In genomic region chr1:178491721-178492120, GRCh38 we compare ENCODE assay signal across 28 cellular contexts. TPM values are rescaled to one million over a fixed set of nuclear protein-coding genes. Genes with fewer than 3 reads are reported as not detected.
A peak's percentile ranks its signal among the peaks of the same experiment; 100 is the strongest.
DNase-seq lines count a peak whose midpoint lies in the region; ATAC-seq and TF ChIP-seq lines count a peak whose summit lies in the region.
"Had no signal": no experiment of that assay in that cellular context is flagged by ENCODE, and none has a peak within 500 bp of the region (broad histone marks: within the 10 kb centered on the region; RNA-seq: fewer than 3 reads in every experiment).

No MANE protein-coding gene starts in this region.

- DNase-seq in right atrium auricular region (ENCODE audit: low spot score) (peak; percentile 40), Right ventricle myocardium superior (no peak), GM10248 (ENCODE audit: extremely low spot score) (peak; percentile 5), GM13976 (ENCODE audit: low spot score) (peak; percentile 9), neural progenitor cell (ENCODE audit: low spot score) (no peak), NCI-H1930 (lab: John Stamatoyannopoulos, UW) (no peak), HEK293T (ENCODE audit: extremely low spot score) (no peak)
- DNase-seq in activated CD4-positive, CD25-positive, alpha-beta regulatory T cell treated with anti-CD3 and anti-CD28 coated beads, Interleukin-2, amount 50 U/mL, for 72 hours: no peak
- DNase-seq: 8988T; ACHN; BE2C; C1 segment of cervical spinal cord; CD4-positive, alpha-beta memory T cell; CD4-positive, CD25-positive, alpha-beta regulatory T cell; CD8-positive, alpha-beta memory T cell; COR-L47; DMS 273 treated with DMSO at 0.1 percent for 48 hours; DMS153; DMS53; DMS79; DND-41; EL; GDM1 had no signal

- no peaks in the 10 kb centered on the region for H3K36me3 Mint-ChIP-seq in neural progenitor cell
- H3K36me3 Mint-ChIP-seq: CD14-positive monocyte; CD4-positive, alpha-beta memory T cell; CD4-positive, CD25-positive, alpha-beta regulatory T cell; CD8-positive, alpha-beta memory T cell had no signal

- H3K27me3 ChIP-seq in right atrium auricular region (no peaks in the 10 kb centered on the region), neural progenitor cell (no peaks in the 10 kb centered on the region)
- H3K27me3 ChIP-seq: BE2C, BLaER1 had no signal

- CTCF ChIA-PET in GM10248 (lab: Yijun Ruan, JAX) (interaction anchor here (1.8 kb wide), 1 partner anchor 10 kb away, joined by 8 read pairs; no protein-coding TSS in a partner anchor), HEK293T (lab: Yijun Ruan, JAX) (interaction anchor here (1.3 kb wide), 1 partner anchor 10 kb away, joined by 6 read pairs; no protein-coding TSS in a partner anchor)

- no peak overlapping the region for H2AFZ ChIP-seq in neural progenitor cell (replicated peaks)

- peaks cover 6% of the 10 kb centered on the region for H3K4me1 Mint-ChIP-seq in neural progenitor cell
- H3K4me1 Mint-ChIP-seq: CD4-positive, alpha-beta memory T cell; CD4-positive, CD25-positive, alpha-beta regulatory T cell had no signal

- intact Hi-C loops in Right ventricle myocardium superior (cut with DNase I): no loop called here

- in situ Hi-C loops in GM13976 (cut with MboI; ENCODE audit: low sequenced_read_pairs, unreplicated experiment): no loop called here

- no peaks in the 10 kb centered on the region for H3K9me3 ChIP-seq in right atrium auricular region
- H3K9me3 ChIP-seq in neural progenitor cell (ENCODE audit: low read depth): no peaks in the 10 kb centered on the region
- H3K9me3 ChIP-seq: BE2C, BLaER1 had no signal

- H3K4me1 ChIP-seq in right atrium auricular region (peaks cover 0 to 5% of the 10 kb centered on the region in 2 donors), neural progenitor cell (no peaks in the 10 kb centered on the region)
- H3K4me1 ChIP-seq: BE2C had no signal

- H3K9ac ChIP-seq in neural progenitor cell: no peak overlapping the region
- H3K9ac ChIP-seq: BLaER1 had no signal

- H3K4me3 ChIP-seq in right atrium auricular region (no peak overlapping the region), neural progenitor cell (no peak overlapping the region)
- H3K4me3 ChIP-seq: BLaER1 had no signal

- H3K79me2 ChIP-seq in neural progenitor cell (ENCODE audit: low read depth): no peaks in the 10 kb centered on the region

- H3K36me3 ChIP-seq in right atrium auricular region (no peaks in the 10 kb centered on the region), neural progenitor cell (no peaks in the 10 kb centered on the region)
- H3K36me3 ChIP-seq: BE2C, BLaER1 had no signal

- H3K4me3 Mint-ChIP-seq in neural progenitor cell: no peak overlapping the region
- H3K4me3 Mint-ChIP-seq: CD14-positive monocyte; CD4-positive, alpha-beta memory T cell; CD4-positive, CD25-positive, alpha-beta regulatory T cell; CD8-positive, alpha-beta memory T cell had no signal

- H3F3A ChIP-seq in neural progenitor cell (ENCODE audit: low read depth): no peaks in the 10 kb centered on the region

- peak overlapping the region; percentile 25 for H3K27ac Mint-ChIP-seq in neural progenitor cell
- H3K27ac Mint-ChIP-seq: CD14-positive monocyte; CD4-positive, alpha-beta memory T cell had no signal

- POLR2A ChIA-PET in GM10248 (lab: Yijun Ruan, JAX): no interaction called here
- POLR2A ChIA-PET in HEK293T (lab: Yijun Ruan, JAX): no interaction called here

- no peak overlapping the region for H3K27ac ChIP-seq in right atrium auricular region
- H3K27ac ChIP-seq in neural progenitor cell: no peak overlapping the region
- H3K27ac ChIP-seq: BLaER1 had no signal

- ATAC-seq in Right ventricle myocardium superior (ENCODE audit: poor library complexity): no peak

- TF ChIP-seq CTCF in right atrium auricular region (IDR thresholded peaks at IDR 0.05) (no peak), GM10248 (IDR thresholded peaks at IDR 0.05; ENCODE audit: control extremely low read depth, extremely low read depth, low read depth, missing control alignments) (no peak), GM13976 (IDR thresholded peaks at IDR 0.05; ENCODE audit: borderline replicate concordance, control extremely low read depth, extremely low read depth, insufficient read depth, missing control alignments) (no peak), neural progenitor cell (IDR thresholded peaks at IDR 0.05) (no peak)

- no peaks in the 10 kb centered on the region for H4K20me1 ChIP-seq in neural progenitor cell (ENCODE audit: low read depth)
- H4K20me1 ChIP-seq: BLaER1 had no signal

- peaks cover 12% of the 10 kb centered on the region for H3K27me3 Mint-ChIP-seq in neural progenitor cell (ENCODE audit: insufficient read depth, low read depth)

- no peak overlapping the region for H3K4me2 ChIP-seq in neural progenitor cell
- H3K4me2 ChIP-seq: BLaER1 had no signal

- no peaks in the 10 kb centered on the region for H3K9me3 Mint-ChIP-seq in neural progenitor cell
- H3K9me3 Mint-ChIP-seq: CD4-positive, alpha-beta memory T cell; CD8-positive, alpha-beta memory T cell had no signal

TF ChIP-seq in HEK293T, 16 proteins besides CTCF, POLR2A, EP300 and RAD21:
- no peak for TF ChIP-seq LEF1 (IDR thresholded peaks at IDR 0.05; ENCODE audit: borderline replicate concordance)
- no peak for TF ChIP-seq FOXA1 (IDR thresholded peaks at IDR 0.05)
- no peak for TF ChIP-seq SUZ12 (IDR thresholded peaks at IDR 0.05)
- no peak for TF ChIP-seq FOXK2 (IDR thresholded peaks at IDR 0.05)
- TF ChIP-seq ZNF384 (IDR thresholded peaks at IDR 0.05): no peak
- TF ChIP-seq BHLHE40 (IDR thresholded peaks at IDR 0.05; ENCODE audit: borderline replicate concordance): no peak
- TF ChIP-seq, protein P1, sequence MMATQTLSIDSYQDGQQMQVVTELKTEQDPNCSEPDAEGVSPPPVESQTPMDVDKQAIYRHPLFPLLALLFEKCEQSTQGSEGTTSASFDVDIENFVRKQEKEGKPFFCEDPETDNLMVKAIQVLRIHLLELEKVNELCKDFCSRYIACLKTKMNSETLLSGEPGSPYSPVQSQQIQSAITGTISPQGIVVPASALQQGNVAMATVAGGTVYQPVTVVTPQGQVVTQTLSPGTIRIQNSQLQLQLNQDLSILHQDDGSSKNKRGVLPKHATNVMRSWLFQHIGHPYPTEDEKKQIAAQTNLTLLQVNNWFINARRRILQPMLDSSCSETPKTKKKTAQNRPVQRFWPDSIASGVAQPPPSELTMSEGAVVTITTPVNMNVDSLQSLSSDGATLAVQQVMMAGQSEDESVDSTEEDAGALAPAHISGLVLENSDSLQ (IDR thresholded peaks at IDR 0.05): no peak
- no peak for TF ChIP-seq ELF4 (IDR thresholded peaks at IDR 0.05)
- TF ChIP-seq ARNT (IDR thresholded peaks at IDR 0.05): no peak
- no peak for TF ChIP-seq L3MBTL2 (conservative IDR thresholded peaks at IDR 0.05)
- no peak for TF ChIP-seq SP1 (IDR thresholded peaks at IDR 0.05)
TF ChIP-seq in HEK293T: peak in this region for 0.

RNA-seq across cellular contexts. Expression of gene CLEC20A, which starts 5.0 kb away (rescaled TPM):
- total RNA-seq in right atrium auricular region (under 1 TPM in 1 of 2 donors, not detected in 1; 0.48 TPM), Right ventricle myocardium superior (not detected), neural progenitor cell (ENCODE audit: low replicate concordance) (not detected in 2 replicates)
- total RNA-seq: A673; CD4-positive, alpha-beta memory T cell; CD4-positive, CD25-positive, alpha-beta regulatory T cell; CD8-positive, alpha-beta memory T cell; Daoy; G401 had no signal

RNA-seq across cellular contexts. Expression of gene TEX35, which starts 21.2 kb away (rescaled TPM):
- total RNA-seq in right atrium auricular region: under 1 TPM in 1 of 2 donors, not detected in 1; 0.33 TPM
- total RNA-seq in Right ventricle myocardium superior: 0.40 TPM
- not detected in 2 replicates for total RNA-seq in neural progenitor cell (ENCODE audit: low replicate concordance)
- total RNA-seq: A673; CD4-positive, alpha-beta memory T cell; CD4-positive, CD25-positive, alpha-beta regulatory T cell; CD8-positive, alpha-beta memory T cell; Daoy; G401 had no signal

Comparison
In these comparisons a context has a peak if more than half of its experiments do, and no peak if none do; other contexts are left out.
1. DNase-seq: peak in right atrium auricular region (single experiment), GM10248 (single experiment) and GM13976 (single experiment); none in Right ventricle myocardium superior (single experiment), neural progenitor cell (single experiment), NCI-H1930 (0 of 2), activated CD4-positive, CD25-positive, alpha-beta regulatory T cell treated with anti-CD3 and anti-CD28 coated beads, Interleukin-2, amount 50 U/mL, for 72 hours (single experiment) and HEK293T (single experiment).